1 cellular context compared by ENCODE assay signal in genomic region chr9:105150991-105151685, GRCh38.
TF ChIP-seq lines count a peak whose summit lies in the region.

No MANE protein-coding gene starts in this region.

TF ChIP-seq in GM12878, 131 proteins besides CTCF, POLR2A, EP300 and RAD21 (continued from another document):
- TF ChIP-seq NBN (IDR thresholded peaks at IDR 0.05): no peak
- TF ChIP-seq IRF5 (IDR thresholded peaks at IDR 0.05; ENCODE audit: borderline replicate concordance): no peak
- TF ChIP-seq CBFB (IDR thresholded peaks at IDR 0.05; ENCODE audit: low read depth): no peak
- TF ChIP-seq RELA (IDR thresholded peaks at IDR 0.05; ENCODE audit: borderline replicate concordance, partially characterized antibody): no peak
- TF ChIP-seq PML (IDR thresholded peaks at IDR 0.05; ENCODE audit: low read length): no peak
- TF ChIP-seq CHD1 (IDR thresholded peaks at IDR 0.05; ENCODE audit: low read depth, low read length): no peak
- no peak for TF ChIP-seq CUX1 (IDR thresholded peaks at IDR 0.05; ENCODE audit: insufficient replicate concordance, low read depth, low read length)
- TF ChIP-seq BMI1 (IDR thresholded peaks at IDR 0.05; ENCODE audit: borderline replicate concordance): peak; percentile 23; the same call in 1 of the 2 replicates
- TF ChIP-seq E2F4 (IDR thresholded peaks at IDR 0.05; ENCODE audit: low read depth, low read length): no peak
- TF ChIP-seq ZNF207 (IDR thresholded peaks at IDR 0.05; ENCODE audit: borderline replicate concordance): no peak
- TF ChIP-seq HDAC6 (IDR thresholded peaks at IDR 0.05; ENCODE audit: unreplicated experiment): no peak
- no peak for TF ChIP-seq BHLHE40 (IDR thresholded peaks at IDR 0.05; ENCODE audit: borderline replicate concordance in 1 of 2, low read depth in 2 of 2, low read length in 1 of 2)
- 0 out of 2 replicates have a peak, but pooled peaks have one; percentile 31 for TF ChIP-seq IKZF1 (conservative IDR thresholded peaks at IDR 0.05)
- TF ChIP-seq ASH2L (IDR thresholded peaks at IDR 0.05; ENCODE audit: borderline replicate concordance, low read depth): no peak
- no peak for TF ChIP-seq ZBTB40 (IDR thresholded peaks at IDR 0.05; ENCODE audit: borderline replicate concordance)
- no peak for TF ChIP-seq HDAC2 (IDR thresholded peaks at IDR 0.05)
- TF ChIP-seq RB1 (IDR thresholded peaks at IDR 0.05; ENCODE audit: borderline replicate concordance): no peak
- no peak for TF ChIP-seq MAX (IDR thresholded peaks at IDR 0.05; ENCODE audit: low read depth, low read length)
- 0 out of 2 replicates have a peak, but pooled peaks have one; percentile 35 for TF ChIP-seq RELB (IDR thresholded peaks at IDR 0.05; ENCODE audit: low read depth)
- TF ChIP-seq GATAD2B (conservative IDR thresholded peaks at IDR 0.05; ENCODE audit: low read depth): no peak
- no peak for TF ChIP-seq HDGF (IDR thresholded peaks at IDR 0.05)
- peak; percentile 54; the same call in 1 of the 2 replicates for TF ChIP-seq PKNOX1 (IDR thresholded peaks at IDR 0.05)
- TF ChIP-seq IKZF2 (IDR thresholded peaks at IDR 0.05): peak; percentile 16 to 34; a peak in 1 of 4 replicates
- TF ChIP-seq EGR1 (IDR thresholded peaks at IDR 0.05; ENCODE audit: borderline replicate concordance in 1 of 2, low read depth in 2 of 2, low read length in 2 of 2): no peak
- TF ChIP-seq SMAD5 (IDR thresholded peaks at IDR 0.05; ENCODE audit: low read depth): no peak
